Comparison of ENCODE assay signal across 12 cellular contexts in genomic region chr1:78676996-78677395, GRCh38. TPM values are rescaled to one million over a fixed set of nuclear protein-coding genes. Genes with fewer than 3 reads are reported as not detected.
DNase-seq lines count a peak whose midpoint lies in the region; ATAC-seq and TF ChIP-seq lines count a peak whose summit lies in the region.
"Had no signal": no experiment of that assay in that cellular context is flagged by ENCODE, and none has a peak within 500 bp of the region (broad histone marks: within the 10 kb centered on the region; RNA-seq: fewer than 3 reads in every experiment).

No MANE protein-coding gene starts in this region.

- peak overlapping the region; percentile 60 for H3K27ac Mint-ChIP-seq in activated naive CD8-positive, alpha-beta T cell treated with anti-CD3 and anti-CD28 coated beads, Interleukin-2, amount 10 ng/mL, durations not matched to agents 7 days and 5 days
- no peak overlapping the region for H3K27ac Mint-ChIP-seq in activated naive CD8-positive, alpha-beta T cell treated with anti-CD3 and anti-CD28 coated beads, Interleukin-2, amount 50 U/mL, for 24 hours
- H3K27ac Mint-ChIP-seq in naive thymus-derived CD8-positive, alpha-beta T cell = peak overlapping the region in 1 of 10 donors; percentile 26
- H3K27ac Mint-ChIP-seq: CD14-positive monocyte; CD8-positive, alpha-beta T cell; GM23338 had no signal

- in situ Hi-C loops in astrocyte of the spinal cord (cut with HindIII; ENCODE audit: low sequenced_read_pairs) = no loop called here

- H3K36me3 Mint-ChIP-seq in activated naive CD8-positive, alpha-beta T cell treated with anti-CD3 and anti-CD28 coated beads, Interleukin-2, amount 10 ng/mL, durations not matched to agents 7 days and 5 days = peaks cover 20% of the 10 kb centered on the region
- H3K36me3 Mint-ChIP-seq in activated naive CD8-positive, alpha-beta T cell treated with anti-CD3 and anti-CD28 coated beads, Interleukin-2, amount 50 U/mL, for 24 hours (ENCODE audit: low read depth) = no peaks in the 10 kb centered on the region
- no peaks in the 10 kb centered on the region for H3K36me3 Mint-ChIP-seq in naive thymus-derived CD8-positive, alpha-beta T cell
- H3K36me3 Mint-ChIP-seq: CD14-positive monocyte; CD8-positive, alpha-beta T cell had no signal

- no peak overlapping the region for H3K4me3 ChIP-seq in astrocyte of the spinal cord (ENCODE audit: low read depth, low read length)
- H3K4me3 ChIP-seq: GM23338 had no signal

- peaks cover 4% of the 10 kb centered on the region for H3K9me3 Mint-ChIP-seq in activated naive CD8-positive, alpha-beta T cell treated with anti-CD3 and anti-CD28 coated beads, Interleukin-2, amount 10 ng/mL, durations not matched to agents 7 days and 5 days
- no peaks in the 10 kb centered on the region for H3K9me3 Mint-ChIP-seq in activated naive CD8-positive, alpha-beta T cell treated with anti-CD3 and anti-CD28 coated beads, Interleukin-2, amount 50 U/mL, for 24 hours
- no peaks in the 10 kb centered on the region for H3K9me3 Mint-ChIP-seq in naive thymus-derived CD8-positive, alpha-beta T cell
- H3K9me3 Mint-ChIP-seq: CD8-positive, alpha-beta T cell; GM23338 had no signal

- H3K27me3 Mint-ChIP-seq in activated naive CD8-positive, alpha-beta T cell treated with anti-CD3 and anti-CD28 coated beads, Interleukin-2, amount 10 ng/mL, durations not matched to agents 7 days and 5 days = peaks cover 3% of the 10 kb centered on the region
- H3K27me3 Mint-ChIP-seq in activated naive CD8-positive, alpha-beta T cell treated with anti-CD3 and anti-CD28 coated beads, Interleukin-2, amount 50 U/mL, for 24 hours = peaks cover 7% of the 10 kb centered on the region
- H3K27me3 Mint-ChIP-seq in naive thymus-derived CD8-positive, alpha-beta T cell = peaks cover 0 to 4% (median 0%) of the 10 kb centered on the region in 5 donors

- no peak for DNase-seq in activated naive CD8-positive, alpha-beta T cell treated with anti-CD3 and anti-CD28 coated beads, Interleukin-2, amount 10 ng/mL, durations not matched to agents 7 days and 5 days
- DNase-seq in activated naive CD8-positive, alpha-beta T cell treated with anti-CD3 and anti-CD28 coated beads, Interleukin-2, amount 50 U/mL, for 24 hours = no peak
- DNase-seq in astrocyte of the spinal cord (ENCODE audit: low read depth, low spot score) (peak; percentile 4), midbrain (lab: John Stamatoyannopoulos, UW) (peak; percentile 14), GF-D8 (lab: John Stamatoyannopoulos, UW) (no peak), occipital lobe (lab: John Stamatoyannopoulos, UW) (no peak)
- no peak for DNase-seq in naive thymus-derived CD8-positive, alpha-beta T cell
- DNase-seq: H7 had no signal

- no peak for ATAC-seq in activated naive CD8-positive, alpha-beta T cell treated with anti-CD3 and anti-CD28 coated beads, Interleukin-2, amount 10 ng/mL, durations not matched to agents 7 days and 5 days (ENCODE audit: low read depth)
- ATAC-seq in activated naive CD8-positive, alpha-beta T cell treated with anti-CD3 and anti-CD28 coated beads, Interleukin-2, amount 50 U/mL, for 24 hours = no peak
- ATAC-seq in naive thymus-derived CD8-positive, alpha-beta T cell = no peak
- ATAC-seq: GM23338 had no signal

- no peak for TF ChIP-seq CTCF in astrocyte of the spinal cord (IDR thresholded peaks at IDR 0.05; ENCODE audit: low read depth, low read length)

- H3K4me3 Mint-ChIP-seq in activated naive CD8-positive, alpha-beta T cell treated with anti-CD3 and anti-CD28 coated beads, Interleukin-2, amount 10 ng/mL, durations not matched to agents 7 days and 5 days = no peak overlapping the region
- H3K4me3 Mint-ChIP-seq in activated naive CD8-positive, alpha-beta T cell treated with anti-CD3 and anti-CD28 coated beads, Interleukin-2, amount 50 U/mL, for 24 hours = no peak overlapping the region
- no peak overlapping the region for H3K4me3 Mint-ChIP-seq in naive thymus-derived CD8-positive, alpha-beta T cell
- H3K4me3 Mint-ChIP-seq: CD14-positive monocyte; CD8-positive, alpha-beta T cell; GM23338 had no signal

- POLR2A ChIA-PET in activated naive CD8-positive, alpha-beta T cell treated with anti-CD3 and anti-CD28 coated beads, Interleukin-2, amount 10 ng/mL, durations not matched to agents 7 days and 5 days (lab: Charles Lee) = interaction anchor here (0.7 to 1.9 kb wide), 2 partner anchors 57 to 363 kb away, joined by 4 to 21 read pairs; partner anchors contain the start of gene IFI44L
- POLR2A ChIA-PET in naive thymus-derived CD8-positive, alpha-beta T cell (lab: Charles Lee) = no interaction called here

- H3K4me1 Mint-ChIP-seq in activated naive CD8-positive, alpha-beta T cell treated with anti-CD3 and anti-CD28 coated beads, Interleukin-2, amount 10 ng/mL, durations not matched to agents 7 days and 5 days = peaks cover 22% of the 10 kb centered on the region
- peaks cover 5% of the 10 kb centered on the region for H3K4me1 Mint-ChIP-seq in activated naive CD8-positive, alpha-beta T cell treated with anti-CD3 and anti-CD28 coated beads, Interleukin-2, amount 50 U/mL, for 24 hours
- H3K4me1 Mint-ChIP-seq in naive thymus-derived CD8-positive, alpha-beta T cell = peaks cover 0 to 2% (median 1%) of the 10 kb centered on the region in 4 donors

RNA-seq across cellular contexts. Expression of gene IFI44, which starts 27.4 kb away (rescaled TPM):
- 100 to 1,000 TPM; 180 to 186 TPM for total RNA-seq in activated naive CD8-positive, alpha-beta T cell treated with anti-CD3 and anti-CD28 coated beads, Interleukin-2, amount 10 ng/mL, durations not matched to agents 7 days and 5 days
- total RNA-seq in occipital lobe = 57.1 TPM
- total RNA-seq in naive thymus-derived CD8-positive, alpha-beta T cell = 10 to 100 TPM; 26.3 to 27.9 TPM
- polyA plus RNA-seq in naive thymus-derived CD8-positive, alpha-beta T cell = 10 to 100 TPM in 1 of 3 donors, 1 to 10 TPM in 2; 6.9 to 13.9 (median 8.9) TPM
- total RNA-seq: Caco-2, GM23338, H7 had no signal
- polyA plus RNA-seq: GM23338 had no signal

RNA-seq across cellular contexts. Expression of gene IFI44L, which starts 56.7 kb away (rescaled TPM):
- 100 to 1,000 TPM; 278 to 290 TPM for total RNA-seq in activated naive CD8-positive, alpha-beta T cell treated with anti-CD3 and anti-CD28 coated beads, Interleukin-2, amount 10 ng/mL, durations not matched to agents 7 days and 5 days
- total RNA-seq in occipital lobe = 27.5 TPM
- total RNA-seq in naive thymus-derived CD8-positive, alpha-beta T cell = under 1 TPM; 0.34 to 0.69 TPM
- polyA plus RNA-seq in naive thymus-derived CD8-positive, alpha-beta T cell = 1 to 10 TPM; 2.2 to 7.0 (median 5.2) TPM
- total RNA-seq: Caco-2, GM23338, H7 had no signal
- polyA plus RNA-seq: GM23338 had no signal

Comparison
In these comparisons a context has a peak if more than half of its experiments do, and no peak if none do; other contexts are left out.
1. DNase-seq: peak in astrocyte of the spinal cord (single experiment) and midbrain (single experiment); none in activated naive CD8-positive, alpha-beta T cell treated with anti-CD3 and anti-CD28 coated beads, Interleukin-2, amount 10 ng/mL, durations not matched to agents 7 days and 5 days (single experiment), activated naive CD8-positive, alpha-beta T cell treated with anti-CD3 and anti-CD28 coated beads, Interleukin-2, amount 50 U/mL, for 24 hours (single experiment), GF-D8 (single experiment), occipital lobe (single experiment) and naive thymus-derived CD8-positive, alpha-beta T cell (0 of 10).
2. RNA of gene IFI44L, which starts 56.7 kb away (total RNA-seq): 278 to 290 TPM in activated naive CD8-positive, alpha-beta T cell treated with anti-CD3 and anti-CD28 coated beads, Interleukin-2, amount 10 ng/mL, durations not matched to agents 7 days and 5 days and 27.5 TPM in occipital lobe (single experiment); 0.34 to 0.69 TPM in naive thymus-derived CD8-positive, alpha-beta T cell; every median in the first group is over 10 times any median in the second.